Comparison of ENCODE assay signal across 8 cellular contexts in genomic region chr1:11645670-11646265, GRCh38. TPM values are rescaled to one million over a fixed set of nuclear protein-coding genes. Genes with fewer than 3 reads are reported as not detected.
A peak's percentile ranks its signal among the peaks of the same experiment; 100 is the strongest.
DNase-seq lines count a peak whose midpoint lies in the region; ATAC-seq and TF ChIP-seq lines count a peak whose summit lies in the region.

No MANE protein-coding gene starts in this region.

- peaks cover 3% of the 10 kb centered on the region; the same call in 1 of the 2 replicates for H3K27me3 ChIP-seq in MG63
- peaks cover 35% of the 10 kb centered on the region for H3K27me3 ChIP-seq in SJSA1 (replicated peaks)
- no peaks in the 10 kb centered on the region for H3K27me3 ChIP-seq in upper lobe of right lung

- H3K36me3 ChIP-seq in MG63: no peaks in the 10 kb centered on the region
- H3K36me3 ChIP-seq in SJSA1: no peaks in the 10 kb centered on the region
- no peaks in the 10 kb centered on the region for H3K36me3 ChIP-seq in upper lobe of right lung

- H3K27ac ChIP-seq in SJSA1 (no peak overlapping the region), upper lobe of right lung (no peak overlapping the region)

- H3K4me3 ChIP-seq in MG63: no peak overlapping the region
- no peak overlapping the region for H3K4me3 ChIP-seq in SJSA1
- no peak overlapping the region for H3K4me3 ChIP-seq in upper lobe of right lung

- H3K9me3 ChIP-seq in MG63: no peaks in the 10 kb centered on the region
- no peaks in the 10 kb centered on the region for H3K9me3 ChIP-seq in SJSA1 (replicated peaks)
- no peaks in the 10 kb centered on the region for H3K9me3 ChIP-seq in upper lobe of right lung

- TF ChIP-seq CTCF in upper lobe of right lung (IDR thresholded peaks at IDR 0.05): peak; percentile 82

- DNase-seq in DMS53 (lab: John Stamatoyannopoulos, UW) (peak; percentile 91), MG63 (peak; percentile 62), SJSA1 (ENCODE audit: low read depth in 1 of 2, low spot score in 2 of 2) (peak; percentile 35 to 80), germinal center (ENCODE audit: low spot score) (peak; percentile 63), pons (ENCODE audit: low spot score) (peak; percentile 92), upper lobe of right lung (peak; percentile 90)
- peak; percentile 66 for DNase-seq in activated effector memory CD4-positive, alpha-beta T cell treated with Interleukin-2 at 50 U/mL for 16 hours

- intact Hi-C loops in upper lobe of right lung (cut with DNase I): loop anchor here (5.0 to 10.0 kb wide), 3 partner anchors 171 to 608 kb away; partner anchors contain the start of gene DISP3

- peak; percentile 44 for ATAC-seq in upper lobe of right lung
- no peak for ATAC-seq in GM18502 (IDR thresholded peaks at IDR 0.05; ENCODE audit: poor library complexity, unreplicated experiment)

- H3K4me1 ChIP-seq in SJSA1 (replicated peaks): peaks cover 8% of the 10 kb centered on the region
- H3K4me1 ChIP-seq in upper lobe of right lung: peaks cover 20% of the 10 kb centered on the region

RNA-seq across cellular contexts. Expression of gene FBXO2, which starts 8.5 kb away (rescaled TPM):
- total RNA-seq in MG63 (2014; rRNA removed; shearing (Covaris generic); ENCODE audit: low replicate concordance): not detected in 2 replicates
- total RNA-seq in SJSA1 (2014; rRNA removed; shearing (Covaris generic)): not detected in 2 replicates
- total RNA-seq in upper lobe of right lung: 11.2 TPM

RNA-seq across cellular contexts. Expression of gene FBXO44, which starts 8.9 kb away (rescaled TPM):
- total RNA-seq in MG63 (2014; rRNA removed; shearing (Covaris generic); ENCODE audit: low replicate concordance): 11.3 and 23.1 TPM in 2 replicates
- total RNA-seq in SJSA1 (2014; rRNA removed; shearing (Covaris generic)): 3.2 and 7.8 TPM in 2 replicates
- 19.8 TPM for total RNA-seq in upper lobe of right lung

RNA-seq across cellular contexts. Expression of gene FBXO6, which starts 18.2 kb away (rescaled TPM):
- 9.7 and 17.3 TPM in 2 replicates for total RNA-seq in MG63 (2014; rRNA removed; shearing (Covaris generic); ENCODE audit: low replicate concordance)
- 0.25 and 2.9 TPM in 2 replicates for total RNA-seq in SJSA1 (2014; rRNA removed; shearing (Covaris generic))
- 16.7 TPM for total RNA-seq in upper lobe of right lung

RNA-seq across cellular contexts. Expression of gene MAD2L2, which starts 35.2 kb away (rescaled TPM):
- 60.2 and 71.1 TPM in 2 replicates for total RNA-seq in MG63 (2014; rRNA removed; shearing (Covaris generic); ENCODE audit: low replicate concordance)
- total RNA-seq in SJSA1 (2014; rRNA removed; shearing (Covaris generic)): 118 and 132 TPM in 2 replicates
- total RNA-seq in upper lobe of right lung: 23.5 TPM

RNA-seq across cellular contexts. Expression of gene DRAXIN, which starts 45.7 kb away (rescaled TPM):
- 0.36 TPM in 1 of 2 replicates, not detected in the other for total RNA-seq in MG63 (2014; rRNA removed; shearing (Covaris generic); ENCODE audit: low replicate concordance)
- total RNA-seq in SJSA1 (2014; rRNA removed; shearing (Covaris generic)): not detected in 2 replicates
- total RNA-seq in upper lobe of right lung: 0.09 TPM

Comparison
In these comparisons a context has a peak if more than half of its experiments do, and no peak if none do; other contexts are left out.
1. RNA of gene FBXO2, which starts 8.5 kb away (total RNA-seq): 11.2 TPM in upper lobe of right lung (single experiment); not detected in MG63 and not detected in SJSA1; every median in the first group is over 10 times any median in the second.
2. Peak in every context shown above with its lines, with median percentiles within 50 percentile points of each other: DNase-seq.